1 cellular context compared by ENCODE assay signal in the genomic region with DNA sequence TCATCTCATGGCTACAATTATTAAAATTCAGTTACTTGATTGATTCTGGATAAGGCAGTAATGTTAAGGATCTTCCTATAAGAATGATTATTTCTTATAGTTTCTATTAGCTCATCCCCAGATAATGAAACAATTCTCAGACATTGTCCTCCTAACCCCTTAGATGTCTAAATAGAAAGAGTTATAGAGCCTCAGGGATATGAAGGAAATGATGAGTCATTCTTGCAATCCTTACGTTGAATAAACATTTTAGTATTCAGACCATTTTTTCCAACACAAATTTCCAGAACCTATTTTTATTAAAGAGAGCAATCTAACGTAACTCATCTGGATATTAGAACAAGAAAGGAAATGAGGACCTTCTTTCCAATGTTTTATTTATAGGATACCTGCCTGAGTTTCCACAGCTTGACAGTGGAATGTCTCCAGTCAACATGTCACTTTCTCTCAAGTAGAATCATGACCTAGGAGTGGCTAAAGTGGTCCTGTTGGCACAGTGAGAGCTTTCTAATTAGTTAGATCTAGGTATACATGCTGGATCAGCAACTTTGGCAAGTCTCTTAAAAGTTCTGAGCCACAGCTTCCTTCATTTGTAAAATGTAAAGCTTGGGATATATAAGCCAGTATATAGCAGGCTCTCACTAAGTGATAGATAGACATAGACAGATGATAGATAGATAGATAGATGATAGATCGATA.
TF ChIP-seq lines count a peak whose summit lies in the region.

No MANE protein-coding gene starts in this region.

TF ChIP-seq in IMR-90, 13 proteins besides CTCF, POLR2A, EP300 and RAD21:
- TF ChIP-seq CEBPB (IDR thresholded peaks at IDR 0.05; ENCODE audit: low read depth, low read length) (peak; percentile 49; the same call in 1 of the 2 replicates), SMC3 (IDR thresholded peaks at IDR 0.05; ENCODE audit: low read depth, low read length) (no peak), MAZ (IDR thresholded peaks at IDR 0.05; ENCODE audit: borderline replicate concordance, low read depth, low read length) (no peak), MAFK (IDR thresholded peaks at IDR 0.05; ENCODE audit: low read depth, low read length) (peak; percentile 35; the same call in 1 of the 2 replicates), NFE2L2 (IDR thresholded peaks at IDR 0.05; ENCODE audit: low read depth, low read length) (peak; percentile 94), FOS (IDR thresholded peaks at IDR 0.05; ENCODE audit: low read depth, low read length) (peak; percentile 84; the same call in 1 of the 2 replicates), BHLHE40 (IDR thresholded peaks at IDR 0.05; ENCODE audit: low read depth, low read length) (peak; percentile 14; the same call in 1 of the 2 replicates)
- TF ChIP-seq, protein P1, sequence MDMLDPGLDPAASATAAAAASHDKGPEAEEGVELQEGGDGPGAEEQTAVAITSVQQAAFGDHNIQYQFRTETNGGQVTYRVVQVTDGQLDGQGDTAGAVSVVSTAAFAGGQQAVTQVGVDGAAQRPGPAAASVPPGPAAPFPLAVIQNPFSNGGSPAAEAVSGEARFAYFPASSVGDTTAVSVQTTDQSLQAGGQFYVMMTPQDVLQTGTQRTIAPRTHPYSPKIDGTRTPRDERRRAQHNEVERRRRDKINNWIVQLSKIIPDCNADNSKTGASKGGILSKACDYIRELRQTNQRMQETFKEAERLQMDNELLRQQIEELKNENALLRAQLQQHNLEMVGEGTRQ (IDR thresholded peaks at IDR 0.05; ENCODE audit: low read depth, low read length), result no peak
